ENCODE assay signal across 13 cellular contexts in genomic region chr2:171154348-171154747, GRCh38. TPM values are rescaled to one million over a fixed set of nuclear protein-coding genes. Genes with fewer than 3 reads are reported as not detected.
A peak's percentile ranks its signal among the peaks of the same experiment; 100 is the strongest.
DNase-seq lines count a peak whose midpoint lies in the region; ATAC-seq, FAIRE-seq and TF ChIP-seq lines count a peak whose summit lies in the region.
"Had no signal": no experiment of that assay in that cellular context is flagged by ENCODE, and none has a peak within 500 bp of the region (broad histone marks: within the 10 kb centered on the region; RNA-seq: fewer than 3 reads in every experiment).

No MANE protein-coding gene starts in this region.

- H2AFZ ChIP-seq in HepG2 (ENCODE audit: low read length) (no peak overlapping the region), OCI-LY1 (ENCODE audit: low read length) (no peak overlapping the region)

- intact Hi-C loops in HepG2 (cut with micrococcal nuclease; ENCODE audit: unreplicated experiment) (no loop called here), right lobe of liver (cut with DNase I) (no loop called here)

- no TSS peak for BruUV-seq in HepG2 (replicated peaks; lab: Mats Ljungman, UMichigan)

- no peaks in the 10 kb centered on the region for H3K9me2 ChIP-seq in OCI-LY1 (ENCODE audit: low read depth, low read length)

- no peaks in the 10 kb centered on the region for H3K36me3 Mint-ChIP-seq in chondrocyte (ENCODE audit: low read depth)

- TF ChIP-seq RAD21 in HepG2 (CRISPR knock-in tag; IDR thresholded peaks at IDR 0.05), result no peak

- peak overlapping the region; percentile 27 for H3K27ac Mint-ChIP-seq in chondrocyte (ENCODE audit: unreplicated experiment)

- H3K9me3 ChIP-seq in HepG2 (ENCODE audit: low read length), result no peaks in the 10 kb centered on the region
- H3K9me3 ChIP-seq in right lobe of liver, result no peaks in the 10 kb centered on the region
- H3K9me3 ChIP-seq in OCI-LY1 (ENCODE audit: low read length), result no peaks in the 10 kb centered on the region

- FAIRE-seq in HepG2 (lab: Jason Lieb, UNC), result no peak

- 8% methylated on average over 1 of the region's 1 CpG for WGBS in HepG2 (ENCODE audit: low lambda C conversion rate)
- 0% methylated on average over 1 of the region's 1 CpG for WGBS in right lobe of liver (ENCODE audit: insufficient coverage, low coverage, low lambda C conversion rate, missing lambda C conversion rate)

- H3K4me1 Mint-ChIP-seq in chondrocyte (ENCODE audit: low read depth), result peaks cover 49% of the 10 kb centered on the region

- H3F3A ChIP-seq in OCI-LY1 (ENCODE audit: insufficient read depth, low read length), result no peaks in the 10 kb centered on the region; the same call in 1 of the 2 replicates

- TF ChIP-seq POLR2A in HepG2 (IDR thresholded peaks at IDR 0.05; ENCODE audit: insufficient read depth in 1 of 2, low read depth in 2 of 2, low read length in 2 of 2) (peak in 1 of 2 experiments; percentile 64; a peak in 2 of 4 replicates), right lobe of liver (IDR thresholded peaks at IDR 0.05) (no peak)

- H3K27ac ChIP-seq in HepG2 (ENCODE audit: extremely low read length, insufficient read depth, low read length) (peak overlapping the region; percentile 38), right lobe of liver (no peak overlapping the region), OCI-LY1 (ENCODE audit: low read depth, low read length, poor library complexity, severe bottlenecking) (peak overlapping the region; percentile 27)

- DNase-seq in HepG2 (ENCODE audit: low spot score) (no peak), right lobe of liver (no peak), chondrocyte (ENCODE audit: low spot score) (no peak), mesenteric fat pad (ENCODE audit: low spot score) (no peak), NCI-H1694 (lab: John Stamatoyannopoulos, UW) (no peak), foreskin melanocyte (no peak), ureter (ENCODE audit: low spot score) (no peak)
- DNase-seq: aorta; effector CD8-positive, alpha-beta T cell; left cardiac atrium; NCI-H187; stimulated activated CD4-positive, alpha-beta T cell treated with anti-CD3 and anti-CD28 coated beads, Interleukin-12 subunit alpha, Interleukin-12 subunit beta, amount 100 ng/mL, for 4 hours had no signal

- H4K20me1 ChIP-seq in HepG2 (ENCODE audit: insufficient read depth, low read length) (peaks cover 80% of the 10 kb centered on the region), OCI-LY1 (ENCODE audit: insufficient read depth, low read length) (peaks cover 3% of the 10 kb centered on the region; the same call in 1 of the 2 replicates)

- POLR2A ChIA-PET in HepG2 (lab: Yijun Ruan, JAX), result interaction anchor here (0.8 to 1.1 kb wide), 2 partner anchors 9 to 279 kb away, joined by 3 read pairs; partner anchors contain the start of genes DCAF17 and METTL8

- peak overlapping the region; percentile 34 for H3K4me2 ChIP-seq in HepG2 (ENCODE audit: low read depth, low read length)
- peak overlapping the region; percentile 33; the same call in 1 of the 2 replicates for H3K4me2 ChIP-seq in OCI-LY1 (ENCODE audit: low read length)

- no peaks in the 10 kb centered on the region for H3K27me3 Mint-ChIP-seq in chondrocyte (ENCODE audit: low read depth)

- ATAC-seq in HepG2 (peak; percentile 11; the same call in 1 of the 3 replicates), right lobe of liver (no peak)
- ATAC-seq: left cardiac atrium had no signal

- peaks cover 98% of the 10 kb centered on the region for H3K79me2 ChIP-seq in HepG2 (ENCODE audit: insufficient read depth, low read length)
- peaks cover 100% of the 10 kb centered on the region for H3K79me2 ChIP-seq in OCI-LY1 (ENCODE audit: insufficient read depth, low read length)

- in situ Hi-C loops in HepG2 (cut with HindIII; ENCODE audit: extremely low pct_ligation_motif_present, low pct_unique_long_range_greater_than_20kb), result loop anchor here (10.0 kb wide), 1 partner anchor 440 kb away; the partner anchor contains the start of gene SP5

- CTCF ChIA-PET in HepG2 (lab: Yijun Ruan, JAX; ENCODE audit: low intra/inter-chr PET ratio, low total read pairs), result no interaction called here

- H3K4me3 ChIP-seq in HepG2 (replicated peaks in 1 of 3; ENCODE audit: insufficient read depth in 1 of 3, low read depth in 2 of 3, low read length in 3 of 3) (no peak overlapping the region), right lobe of liver (no peak overlapping the region), OCI-LY1 (ENCODE audit: low read depth, low read length, poor library complexity, severe bottlenecking) (no peak overlapping the region)

- TF ChIP-seq CTCF in HepG2 (CRISPR knock-in tag; IDR thresholded peaks at IDR 0.05), result no peak
- TF ChIP-seq CTCF in right lobe of liver (IDR thresholded peaks at IDR 0.05), result no peak
- no peak for TF ChIP-seq CTCF in OCI-LY1 (IDR thresholded peaks at IDR 0.05; ENCODE audit: low read length)
- TF ChIP-seq CTCF in chondrocyte (IDR thresholded peaks at IDR 0.05), result no peak

- H3K36me3 ChIP-seq in HepG2 (replicated peaks in 1 of 2; ENCODE audit: control insufficient read depth in 1 of 2, insufficient read depth in 2 of 2, low read length in 2 of 2) (no peaks in the 10 kb centered on the region), right lobe of liver (no peaks in the 10 kb centered on the region), OCI-LY1 (ENCODE audit: insufficient read depth, low read length) (peaks cover 5% of the 10 kb centered on the region)

- no peak overlapping the region for H3K4me3 Mint-ChIP-seq in chondrocyte (ENCODE audit: unreplicated experiment)

- peaks cover 90% of the 10 kb centered on the region for H3K4me1 ChIP-seq in HepG2 (ENCODE audit: insufficient read depth, low read length)
- H3K4me1 ChIP-seq in right lobe of liver, result peaks cover 0 to 50% (median 9%) of the 10 kb centered on the region in 4 donors
- H3K4me1 ChIP-seq in OCI-LY1 (ENCODE audit: insufficient read depth, low read length, severe bottlenecking), result peaks cover 55% of the 10 kb centered on the region

- no peaks in the 10 kb centered on the region for H3K9me3 Mint-ChIP-seq in chondrocyte (ENCODE audit: low read depth)

- no peak overlapping the region for H3K9ac ChIP-seq in HepG2 (ENCODE audit: insufficient read depth, low read depth, low read length)
- no peak overlapping the region for H3K9ac ChIP-seq in OCI-LY1 (ENCODE audit: low read length)

- H3K27me3 ChIP-seq in HepG2 (ENCODE audit: control insufficient read depth in 1 of 2, insufficient read depth in 2 of 2, low read length in 2 of 2), result no peaks in the 10 kb centered on the region; a peak in 1 of 5 replicates
- H3K27me3 ChIP-seq in right lobe of liver, result no peaks in the 10 kb centered on the region
- no peaks in the 10 kb centered on the region for H3K27me3 ChIP-seq in OCI-LY1 (ENCODE audit: insufficient read depth, low read length)

- TF ChIP-seq EP300 in HepG2 (IDR thresholded peaks at IDR 0.05; ENCODE audit: low read depth in 2 of 2, low read length in 2 of 2) (0 out of 4 replicates have a peak, but pooled peaks of 1 of the 2 experiments have one; percentile 27), HepG2 (CRISPR knock-in tag; IDR thresholded peaks at IDR 0.05; ENCODE audit: borderline replicate concordance) (no peak)

TF ChIP-seq in HepG2, 621 proteins besides CTCF, POLR2A, EP300 and RAD21 (continues in another document):
- TF ChIP-seq HNF4G (IDR thresholded peaks at IDR 0.05; ENCODE audit: borderline replicate concordance, low read depth, low read length) (no peak), HNF4G (CRISPR knock-in tag; IDR thresholded peaks at IDR 0.05; ENCODE audit: borderline replicate concordance, low read depth) (no peak), ZMYM4 (CRISPR knock-in tag; IDR thresholded peaks at IDR 0.05) (peak; percentile 28; the same call in 1 of the 2 replicates), THAP8 (CRISPR knock-in tag; IDR thresholded peaks at IDR 0.05; ENCODE audit: borderline replicate concordance) (no peak), RARA (CRISPR knock-in tag; IDR thresholded peaks at IDR 0.05) (0 out of 2 replicates have a peak, but pooled peaks have one; percentile 7)
- TF ChIP-seq, protein P1, sequence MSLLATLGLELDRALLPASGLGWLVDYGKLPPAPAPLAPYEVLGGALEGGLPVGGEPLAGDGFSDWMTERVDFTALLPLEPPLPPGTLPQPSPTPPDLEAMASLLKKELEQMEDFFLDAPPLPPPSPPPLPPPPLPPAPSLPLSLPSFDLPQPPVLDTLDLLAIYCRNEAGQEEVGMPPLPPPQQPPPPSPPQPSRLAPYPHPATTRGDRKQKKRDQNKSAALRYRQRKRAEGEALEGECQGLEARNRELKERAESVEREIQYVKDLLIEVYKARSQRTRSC (CRISPR knock-in tag; IDR thresholded peaks at IDR 0.05; ENCODE audit: low read depth), result no peak

RNA-seq across cellular contexts. Expression of gene TLK1, which starts 6.3 kb away (rescaled TPM):
- 28.7 and 52.7 TPM in 2 replicates for total RNA-seq in HepG2 (2016; rRNA removed; fragmentation: Illumina TruSeq; extraction: Trizol)
- total RNA-seq in HepG2 (2016; cell fraction: cytosol; rRNA removed; fragmentation: Illumina TruSeq; extraction: Trizol; ENCODE audit: low read depth), result 32.6 and 34.2 TPM in 2 replicates
- 25.7 and 45.4 TPM in 2 replicates for total RNA-seq in HepG2 (2016; cell fraction: insoluble cytoplasmic fraction; rRNA removed; fragmentation: Illumina TruSeq; extraction: Trizol)
- total RNA-seq in HepG2 (2016; cell fraction: membrane; rRNA removed; fragmentation: Illumina TruSeq; extraction: Trizol), result 38.6 and 48.1 TPM in 2 replicates
- total RNA-seq in HepG2 (2016; cell fraction: nucleus; rRNA removed; fragmentation: Illumina TruSeq; extraction: Trizol), result 41.9 and 51.6 TPM in 2 replicates
- 12.8 and 16.8 TPM in 2 replicates for polyA plus RNA-seq in HepG2 (2011; rRNA removed)
- 5.1 and 8.5 TPM in 2 replicates for polyA plus RNA-seq in HepG2 (2011; cell fraction: cytosol; rRNA removed)
- polyA plus RNA-seq in HepG2 (2011; cell fraction: nucleus; rRNA removed), result 9.6 and 11.0 TPM in 2 replicates
- 27.7 and 38.6 TPM in 2 replicates for polyA plus RNA-seq in HepG2 (2012)
- 3.4 and 3.8 TPM in 2 replicates for polyA plus RNA-seq in HepG2 (2016; cell fraction: cytosol; fragmentation: Illumina TruSeq; extraction: Trizol; ENCODE audit: low read depth)
- 42.1 and 48.4 TPM in 2 replicates for polyA plus RNA-seq in HepG2 (2016; cell fraction: insoluble cytoplasmic fraction; fragmentation: Illumina TruSeq; extraction: Trizol; ENCODE audit: low read depth)
- 15.6 and 16.8 TPM in 2 replicates for polyA plus RNA-seq in HepG2 (2016; cell fraction: membrane; fragmentation: Illumina TruSeq; extraction: Trizol; ENCODE audit: low read depth)
- 38.9 and 40.3 TPM in 2 replicates for polyA plus RNA-seq in HepG2 (2016; cell fraction: nucleus; fragmentation: Illumina TruSeq; extraction: Trizol; ENCODE audit: insufficient read depth, low read depth)
- polyA minus RNA-seq in HepG2 (2011; rRNA and poly(A)+ RNA removed; ENCODE audit: low replicate concordance), result 9.1 and 17.3 TPM in 2 replicates
- 37.8 and 45.8 TPM in 2 replicates for polyA minus RNA-seq in HepG2 (2011; cell fraction: cytosol; rRNA and poly(A)+ RNA removed)
- 67.2 and 68.9 TPM in 2 replicates for polyA minus RNA-seq in HepG2 (2011; cell fraction: nucleus; rRNA and poly(A)+ RNA removed)
- 10 to 100 TPM; 18.4 to 40.2 (median 29.0) TPM for total RNA-seq in right lobe of liver
- 57.2 to 66.0 TPM (median 64.1 TPM) in 3 replicates for total RNA-seq in chondrocyte
- 49.6 TPM for total RNA-seq in mesenteric fat pad
- total RNA-seq in ureter, result 69.6 TPM

Comparison
In these comparisons a context has a peak if more than half of its experiments do, and no peak if none do; other contexts are left out.
1. H3K27ac ChIP-seq: peak in HepG2 (single experiment) and OCI-LY1 (single experiment); none in right lobe of liver (0 of 3).